Comparison of ENCODE assay signal across 9 cellular contexts in the genomic region with DNA sequence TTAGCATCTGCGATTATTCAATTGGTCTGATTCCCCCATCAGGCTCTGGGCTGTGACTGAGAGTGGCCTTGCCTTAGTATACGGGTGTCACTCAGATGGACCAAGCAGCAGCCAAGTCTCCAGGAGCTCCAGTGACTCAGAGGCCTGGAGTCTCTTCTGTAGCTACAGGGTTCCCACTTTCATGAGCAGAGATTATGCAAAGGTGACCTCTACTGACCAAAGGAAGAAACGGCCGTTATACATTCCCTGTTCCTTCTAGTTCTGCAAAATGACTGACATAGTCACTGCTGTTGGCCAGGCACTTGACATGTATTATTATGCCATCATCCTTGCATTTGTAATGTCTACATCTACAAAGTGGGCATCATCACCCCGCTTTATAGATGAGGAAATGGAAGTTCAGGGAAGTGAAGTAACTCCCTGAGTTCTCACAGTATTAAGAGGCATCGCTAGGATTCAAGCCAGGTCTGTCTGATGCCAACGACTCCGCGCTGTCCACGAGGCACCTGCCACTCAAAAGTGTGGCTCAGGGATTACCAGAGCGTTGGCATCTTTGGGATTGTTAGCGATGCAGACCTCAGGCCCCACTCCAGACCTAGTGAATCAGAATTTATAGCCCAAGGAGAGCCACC. TPM values are rescaled to one million over a fixed set of nuclear protein-coding genes. Genes with fewer than 3 reads are reported as not detected.
DNase-seq lines count a peak whose midpoint lies in the region; ATAC-seq and TF ChIP-seq lines count a peak whose summit lies in the region.
"Had no signal": no experiment of that assay in that cellular context is flagged by ENCODE, and none has a peak within 500 bp of the region (broad histone marks: within the 10 kb centered on the region; RNA-seq: fewer than 3 reads in every experiment).

No MANE protein-coding gene starts in this region.

- no peak overlapping the region for H3K4me2 ChIP-seq in PC-3 (ENCODE audit: low read length)
- H3K4me2 ChIP-seq: BLaER1 treated with 17β-estradiol and CSF1 and Interleukin-3, amounts not matched to agents 10 nM and 100 nM had no signal

- intact Hi-C loops in PC-3 (cut with micrococcal nuclease) = loop anchor here (1.0 to 10.0 kb wide), 2 partner anchors 149 to 327 kb away; no protein-coding TSS in a partner anchor
- intact Hi-C loops in right lobe of liver (cut with DNase I) = no loop called here
- intact Hi-C loops in aorta (cut with DNase I) = loop anchor here (5.0 to 10.0 kb wide), 3 partner anchors 147 to 324 kb away; a partner anchor contains a TSS

- BruUV-seq in PC-3 (replicated peaks; lab: Mats Ljungman, UMichigan) = no TSS peak

- H3K4me1 ChIP-seq in PC-3 (ENCODE audit: insufficient read depth, low read length) = no peaks in the 10 kb centered on the region
- no peaks in the 10 kb centered on the region for H3K4me1 ChIP-seq in right lobe of liver
- no peaks in the 10 kb centered on the region for H3K4me1 ChIP-seq in aorta (ENCODE audit: control insufficient read depth in 1 of 2, insufficient read depth in 2 of 2, low read length in 2 of 2)
- H3K4me1 ChIP-seq: BLaER1 treated with 17β-estradiol and CSF1 and Interleukin-3, amounts not matched to agents 10 nM and 100 nM had no signal

- no peaks in the 10 kb centered on the region for H3K9me2 ChIP-seq in PC-3 (replicated peaks; ENCODE audit: low read length)

- no peak for TF ChIP-seq POLR2A in right lobe of liver (IDR thresholded peaks at IDR 0.05)

- H3F3A ChIP-seq in PC-3 (ENCODE audit: low read length, unreplicated experiment) = no peaks in the 10 kb centered on the region

- H2AFZ ChIP-seq in PC-3 (ENCODE audit: low read length) = no peak overlapping the region

- CTCF ChIA-PET in PC-3 (lab: Charles Lee) = interaction anchor here (0.6 to 1.0 kb wide), 11 partner anchors 23 to 676 kb away, joined by 3 to 20 read pairs (median 5); a partner anchor contains a TSS

- WGBS in right lobe of liver (ENCODE audit: insufficient coverage, low coverage, low lambda C conversion rate, missing lambda C conversion rate) = 17% methylated on average over 10 of the region's 12 CpGs
- WGBS in aorta, 2 donors = 28 to 33% methylated on average over 12 of the region's 12 CpGs

- H3K27ac ChIP-seq in PC-3 (ENCODE audit: low read length) (no peak overlapping the region), right lobe of liver (no peak overlapping the region), aorta (ENCODE audit: low read depth in 1 of 2, low read length in 2 of 2) (no peak overlapping the region)
- H3K27ac ChIP-seq: BLaER1 treated with 17β-estradiol and CSF1 and Interleukin-3, amounts not matched to agents 10 nM and 100 nM had no signal

- H3K27me3 ChIP-seq in PC-3 (ENCODE audit: low read length) (no peaks in the 10 kb centered on the region), right lobe of liver (no peaks in the 10 kb centered on the region), aorta (ENCODE audit: control insufficient read depth in 1 of 2, insufficient read depth in 2 of 2, low read length in 1 of 2) (no peaks in the 10 kb centered on the region)
- H3K27me3 ChIP-seq: BLaER1 treated with 17β-estradiol and CSF1 and Interleukin-3, amounts not matched to agents 10 nM and 100 nM had no signal

- H4K20me1 ChIP-seq in PC-3 (ENCODE audit: low read length) = no peaks in the 10 kb centered on the region
- H4K20me1 ChIP-seq: BLaER1 treated with 17β-estradiol and CSF1 and Interleukin-3, amounts not matched to agents 10 nM and 100 nM had no signal

- H3K9ac ChIP-seq in PC-3 (ENCODE audit: low read length) = no peak overlapping the region
- H3K9ac ChIP-seq: BLaER1 treated with 17β-estradiol and CSF1 and Interleukin-3, amounts not matched to agents 10 nM and 100 nM had no signal

- ATAC-seq in GM21526 (IDR thresholded peaks at IDR 0.05; ENCODE audit: low FRiP score, unreplicated experiment) (peak; percentile 68), PC-3 (peak; percentile 99), right lobe of liver (peak; percentile 91 to 97 (median 94)), aorta (ENCODE audit: low FRiP score) (peak; percentile 78)

- no peaks in the 10 kb centered on the region for H3K9me3 ChIP-seq in PC-3 (ENCODE audit: low read length)
- H3K9me3 ChIP-seq in right lobe of liver = no peaks in the 10 kb centered on the region
- H3K9me3 ChIP-seq in aorta (ENCODE audit: control insufficient read depth, low read length) = no peaks in the 10 kb centered on the region
- H3K9me3 ChIP-seq: BLaER1 treated with 17β-estradiol and CSF1 and Interleukin-3, amounts not matched to agents 10 nM and 100 nM had no signal

- TF ChIP-seq CTCF in PC-3 (conservative IDR thresholded peaks at IDR 0.05; ENCODE audit: low read depth, low read length) (peak; percentile 74), right lobe of liver (IDR thresholded peaks at IDR 0.05) (peak; percentile 31 to 61 (median 53))

- H3K79me2 ChIP-seq in PC-3 (ENCODE audit: low read length) = no peaks in the 10 kb centered on the region

- POLR2A ChIA-PET in PC-3 (lab: Charles Lee; ENCODE audit: unreplicated experiment) = no interaction called here

- DNase-seq in NCI-H1694 treated with DMSO at 0.1 percent for 48 hours (lab: John Stamatoyannopoulos, UW) = peak; percentile 36
- no peak for DNase-seq in NCI-H1694 (lab: John Stamatoyannopoulos, UW)
- DNase-seq in HuH-7.5 (ENCODE audit: low spot score) = peak; percentile 72
- peak; percentile 85 for DNase-seq in PC-3
- peak; percentile 90 for DNase-seq in dermis blood vessel endothelial cell
- DNase-seq in right lobe of liver = no peak
- peak; percentile 66 to 77 for DNase-seq in aorta

- no peak overlapping the region for H3K4me3 ChIP-seq in PC-3 (ENCODE audit: low read length)
- no peak overlapping the region for H3K4me3 ChIP-seq in right lobe of liver
- no peak overlapping the region for H3K4me3 ChIP-seq in aorta (ENCODE audit: low read length in 2 of 2)
- H3K4me3 ChIP-seq: BLaER1 treated with 17β-estradiol and CSF1 and Interleukin-3, amounts not matched to agents 10 nM and 100 nM had no signal

- H3K36me3 ChIP-seq in PC-3 (ENCODE audit: low read depth, low read length) (no peaks in the 10 kb centered on the region), right lobe of liver (no peaks in the 10 kb centered on the region), aorta (ENCODE audit: control insufficient read depth in 1 of 2, insufficient read depth in 2 of 2, low read length in 1 of 2) (no peaks in the 10 kb centered on the region)

RNA-seq across cellular contexts. Expression of a gene that starts 23.3 kb away (rescaled TPM):
- total RNA-seq in PC-3 (2014; rRNA removed) (4.0 and 7.3 TPM in 2 replicates), dermis blood vessel endothelial cell (27.7 and 39.6 TPM in 2 replicates), right lobe of liver (10 to 100 TPM; 11.4 to 23.8 (median 14.3) TPM), aorta (10 to 100 TPM; 11.2 to 22.9 TPM)
- polyA plus RNA-seq in aorta = 1 to 10 TPM; 1.5 to 7.7 TPM

RNA-seq across cellular contexts. Expression of a gene that starts 31.7 kb away (rescaled TPM):
- total RNA-seq in PC-3 (2014; rRNA removed) (132 and 135 TPM in 2 replicates), dermis blood vessel endothelial cell (93.6 and 197 TPM in 2 replicates), right lobe of liver (10 to 100 TPM; 53.8 to 74.9 (median 65.5) TPM), aorta (100 to 1,000 TPM; 103 to 124 TPM)
- 10 to 100 TPM; 32.6 to 53.5 TPM for polyA plus RNA-seq in aorta

Comparison
In these comparisons a context has a peak if more than half of its experiments do, and no peak if none do; other contexts are left out.
1. DNase-seq: peak in NCI-H1694 treated with DMSO at 0.1 percent for 48 hours (single experiment), HuH-7.5 (single experiment), PC-3 (single experiment), dermis blood vessel endothelial cell (single experiment) and aorta (2 of 2); none in NCI-H1694 (single experiment) and right lobe of liver (0 of 3).
2. intact Hi-C loops: an anchor here in PC-3 (1.0 to 10.0 kb wide) and aorta (5.0 to 10.0 kb wide); none called in right lobe of liver.
3. Peak in every context shown above with its lines, with median percentiles within 50 percentile points of each other: ATAC-seq.